13 cellular contexts compared by ENCODE assay signal in genomic region chr17:13346081-13346533, GRCh38.
A peak's percentile ranks its signal among the peaks of the same experiment; 100 is the strongest.
DNase-seq lines count a peak whose midpoint lies in the region; ATAC-seq and TF ChIP-seq lines count a peak whose summit lies in the region.
"Had no signal": no experiment of that assay in that cellular context is flagged by ENCODE, and none has a peak within 500 bp of the region (broad histone marks: within the 10 kb centered on the region; RNA-seq: fewer than 3 reads in every experiment).

No MANE protein-coding gene starts in this region.

- intact Hi-C loops in naive thymus-derived CD4-positive, alpha-beta T cell (cut with micrococcal nuclease) = no loop called here
- intact Hi-C loops in dorsolateral prefrontal cortex (cut with DNase I) = no loop called here

- no peak overlapping the region for H3K27ac ChIP-seq in naive thymus-derived CD4-positive, alpha-beta T cell (ENCODE audit: low read depth, low read length)
- H3K27ac ChIP-seq in dorsolateral prefrontal cortex (no peak overlapping the region), caudate nucleus (ENCODE audit: low read depth, low read length) (no peak overlapping the region)
- H3K27ac ChIP-seq: parathyroid adenoma had no signal

- peaks cover 0 to 7% (median 0%) of the 10 kb centered on the region in 5 donors for H3K27me3 Mint-ChIP-seq in naive thymus-derived CD4-positive, alpha-beta T cell
- H3K27me3 Mint-ChIP-seq: activated naive CD8-positive, alpha-beta T cell treated with anti-CD3 and anti-CD28 coated beads, Interleukin-2, amount 10 ng/mL, durations not matched to agents 7 days and 5 days had no signal

- no peaks in the 10 kb centered on the region for H3K36me3 Mint-ChIP-seq in naive thymus-derived CD4-positive, alpha-beta T cell
- H3K36me3 Mint-ChIP-seq: activated naive CD8-positive, alpha-beta T cell treated with anti-CD3 and anti-CD28 coated beads, Interleukin-2, amount 10 ng/mL, durations not matched to agents 7 days and 5 days had no signal

- no peak for TF ChIP-seq POLR2A in NB4 (IDR thresholded peaks at IDR 0.05; ENCODE audit: extremely low read depth, insufficient read length)

- H3K27me3 ChIP-seq in naive thymus-derived CD4-positive, alpha-beta T cell (ENCODE audit: control insufficient read depth in 2 of 2, insufficient read depth in 2 of 2, low read length in 2 of 2) = peaks cover 0 to 5% of the 10 kb centered on the region in 2 donors
- peaks cover 0 to 5% (median 0%) of the 10 kb centered on the region in 45 donors for H3K27me3 ChIP-seq in dorsolateral prefrontal cortex

- H3K27ac Mint-ChIP-seq in naive thymus-derived CD4-positive, alpha-beta T cell = no peak overlapping the region
- H3K27ac Mint-ChIP-seq: activated naive CD8-positive, alpha-beta T cell treated with anti-CD3 and anti-CD28 coated beads, Interleukin-2, amount 10 ng/mL, durations not matched to agents 7 days and 5 days had no signal

- H3K36me3 ChIP-seq in naive thymus-derived CD4-positive, alpha-beta T cell (ENCODE audit: control insufficient read depth in 2 of 3, insufficient read depth in 3 of 3, low read length in 3 of 3) = no peaks in the 10 kb centered on the region

- H3K4me3 ChIP-seq in NB4 (ENCODE audit: low read depth, low read length) (no peak overlapping the region), dorsolateral prefrontal cortex (no peak overlapping the region)
- no peak overlapping the region for H3K4me3 ChIP-seq in naive thymus-derived CD4-positive, alpha-beta T cell (ENCODE audit: low read length)

- POLR2A ChIA-PET in naive thymus-derived CD4-positive, alpha-beta T cell (lab: Charles Lee) = no interaction called here

- TF ChIP-seq CTCF in NB4 (IDR thresholded peaks at IDR 0.05; ENCODE audit: low read depth, low read length) (no peak), dorsolateral prefrontal cortex (IDR thresholded peaks at IDR 0.05 in 54 of 56, conservative IDR thresholded peaks at IDR 0.05 in 2 of 56; ENCODE audit: low read depth in 1 of 56, partially characterized antibody in 56 of 56) (no peak)

- no peaks in the 10 kb centered on the region for H3K9me3 ChIP-seq in naive thymus-derived CD4-positive, alpha-beta T cell (ENCODE audit: control insufficient read depth in 2 of 3, low read length in 3 of 3)

- H3K4me1 ChIP-seq in naive thymus-derived CD4-positive, alpha-beta T cell (ENCODE audit: control insufficient read depth in 2 of 2, insufficient read depth in 2 of 2, low read length in 2 of 2) = no peaks in the 10 kb centered on the region
- H3K4me1 ChIP-seq: parathyroid adenoma had no signal

- CTCF ChIA-PET in naive thymus-derived CD4-positive, alpha-beta T cell (lab: Charles Lee) = no interaction called here

- H3K4me1 Mint-ChIP-seq in naive thymus-derived CD4-positive, alpha-beta T cell = peaks cover 0 to 7% (median 0%) of the 10 kb centered on the region in 7 donors

- ATAC-seq in naive thymus-derived CD4-positive, alpha-beta T cell = peak; percentile 31
- ATAC-seq in HG03045 (IDR thresholded peaks at IDR 0.05; ENCODE audit: unreplicated experiment) = no peak

- H3K4me3 Mint-ChIP-seq in naive thymus-derived CD4-positive, alpha-beta T cell = no peak overlapping the region
- H3K4me3 Mint-ChIP-seq: activated naive CD8-positive, alpha-beta T cell treated with anti-CD3 and anti-CD28 coated beads, Interleukin-2, amount 10 ng/mL, durations not matched to agents 7 days and 5 days had no signal

- DNase-seq in ELR (ENCODE audit: low read depth) (peak; percentile 89), NB4 (ENCODE audit: low read depth) (peak; percentile 67), dedifferentiated amniotic fluid mesenchymal stem cell (ENCODE audit: extremely low spot score) (peak; percentile 52), dorsolateral prefrontal cortex (no peak), DMS 273 treated with DMSO at 0.1 percent for 48 hours (lab: John Stamatoyannopoulos, UW) (no peak), caudate nucleus (lab: John Stamatoyannopoulos, UW) (no peak)
- no peak for DNase-seq in naive thymus-derived CD4-positive, alpha-beta T cell
- DNase-seq: activated naive CD8-positive, alpha-beta T cell treated with anti-CD3 and anti-CD28 coated beads, Interleukin-2, amount 10 ng/mL, durations not matched to agents 7 days and 5 days; GDM1; glutamatergic neuron; NCI-H2107 had no signal

- peaks cover 0 to 10% (median 2%) of the 10 kb centered on the region in 11 donors for H3K9me3 Mint-ChIP-seq in naive thymus-derived CD4-positive, alpha-beta T cell

Comparison
In these comparisons a context has a peak if more than half of its experiments do, and no peak if none do; other contexts are left out.
1. DNase-seq: peak in ELR (single experiment), NB4 (single experiment) and dedifferentiated amniotic fluid mesenchymal stem cell (single experiment); none in naive thymus-derived CD4-positive, alpha-beta T cell (0 of 9), dorsolateral prefrontal cortex (0 of 10), DMS 273 treated with DMSO at 0.1 percent for 48 hours (single experiment) and caudate nucleus (0 of 61).